In genomic region chr14:93333631-93334095, GRCh38 we compare ENCODE assay signal across 8 cellular contexts. TPM values are rescaled to one million over a fixed set of nuclear protein-coding genes. Genes with fewer than 3 reads are reported as not detected.
A peak's percentile ranks its signal among the peaks of the same experiment; 100 is the strongest.
DNase-seq lines count a peak whose midpoint lies in the region; ATAC-seq, FAIRE-seq and TF ChIP-seq lines count a peak whose summit lies in the region.

No MANE protein-coding gene starts in this region.

- DNase-seq in activated T-cell treated with anti-CD3 and anti-CD28 coated beads, Interleukin-2, amount 50 U/mL, for 72 hours, result no peak
- DNase-seq in activated T-cell treated with anti-CD3 and anti-CD28 coated beads, Interleukin-2, amount 50 U/mL, for 1 hour, result no peak
- DNase-seq in adrenal gland, result no peak
- no peak for DNase-seq in HepG2 (ENCODE audit: low spot score)
- DNase-seq in tibial artery, result no peak
- DNase-seq in activated CD8-positive, alpha-beta memory T cell treated with anti-CD3 and anti-CD28 coated beads, Interleukin-2, amount 50 U/mL, for 4 hours, result no peak

- POLR2A ChIA-PET in HepG2 (lab: Yijun Ruan, JAX), result no interaction called here

- ATAC-seq in activated T-cell treated with anti-CD3 and anti-CD28 coated beads, Interleukin-2, amount 50 U/mL, for 72 hours (replicated peaks in 1 of 2), result no peak
- no peak for ATAC-seq in HepG2
- no peak for ATAC-seq in GM21515 (IDR thresholded peaks at IDR 0.05; ENCODE audit: unreplicated experiment)
- no peak for ATAC-seq in HG02642 (IDR thresholded peaks at IDR 0.05; ENCODE audit: poor library complexity, unreplicated experiment)

- peaks cover 34% of the 10 kb centered on the region for H3K4me1 Mint-ChIP-seq in activated T-cell treated with anti-CD3 and anti-CD28 coated beads, Interleukin-2, amount 50 U/mL, for 72 hours (ENCODE audit: low read depth)

- H3K4me1 ChIP-seq in adrenal gland (replicated peaks in 1 of 2) (peaks cover 9 to 28% of the 10 kb centered on the region in 2 donors), HepG2 (ENCODE audit: insufficient read depth, low read length) (peaks cover 42% of the 10 kb centered on the region), tibial artery (peaks cover 0 to 24% (median 14%) of the 10 kb centered on the region in 4 donors)

- H2AFZ ChIP-seq in HepG2 (ENCODE audit: low read length), result peak overlapping the region; percentile 96

- H3K4me3 Mint-ChIP-seq in activated T-cell treated with anti-CD3 and anti-CD28 coated beads, Interleukin-2, amount 50 U/mL, for 72 hours, result peak overlapping the region; percentile 90 to 91

- H3K27me3 Mint-ChIP-seq in activated T-cell treated with anti-CD3 and anti-CD28 coated beads, Interleukin-2, amount 50 U/mL, for 72 hours (ENCODE audit: low read depth), result no peaks in the 10 kb centered on the region

- H3K27ac ChIP-seq in adrenal gland (peak overlapping the region; percentile 59 to 99 (median 96)), HepG2 (ENCODE audit: extremely low read length, insufficient read depth, low read length) (peak overlapping the region; percentile 72), tibial artery (peak overlapping the region; percentile 97)

- TF ChIP-seq POLR2A in adrenal gland (IDR thresholded peaks at IDR 0.05), result no peak
- no peak for TF ChIP-seq POLR2A in HepG2 (IDR thresholded peaks at IDR 0.05; ENCODE audit: insufficient read depth in 1 of 2, low read depth in 2 of 2, low read length in 2 of 2)

- peaks cover 21% of the 10 kb centered on the region for H4K20me1 ChIP-seq in HepG2 (ENCODE audit: insufficient read depth, low read length)

- no peak for TF ChIP-seq CTCF in adrenal gland (IDR thresholded peaks at IDR 0.05)
- TF ChIP-seq CTCF in HepG2 (CRISPR knock-in tag; IDR thresholded peaks at IDR 0.05), result no peak
- TF ChIP-seq CTCF in tibial artery (IDR thresholded peaks at IDR 0.05), result no peak

- intact Hi-C loops in adrenal gland (cut with DNase I), result loop anchor here in 1 of 2 donors (10.0 kb wide), 1 partner anchor 99 kb away; no protein-coding TSS in a partner anchor
- intact Hi-C loops in HepG2 (cut with micrococcal nuclease; ENCODE audit: unreplicated experiment), result loop anchor here (5.0 to 10.0 kb wide), 2 partner anchors 49 to 126 kb away; partner anchors contain the start of genes GON7 and UBR7
- intact Hi-C loops in tibial artery (cut with DNase I; ENCODE audit: low total_unique reads), result loop anchor here (5.0 kb wide), 1 partner anchor 221 kb away; no protein-coding TSS in a partner anchor

- peaks cover 39% of the 10 kb centered on the region for H3K79me2 ChIP-seq in HepG2 (ENCODE audit: insufficient read depth, low read length)

- peak overlapping the region; percentile 92 for H3K4me2 ChIP-seq in HepG2 (ENCODE audit: low read depth, low read length)

- H3K9me3 Mint-ChIP-seq in activated T-cell treated with anti-CD3 and anti-CD28 coated beads, Interleukin-2, amount 50 U/mL, for 72 hours, result no peaks in the 10 kb centered on the region

- TF ChIP-seq EP300 in HepG2 (IDR thresholded peaks at IDR 0.05; ENCODE audit: low read depth in 2 of 2, low read length in 2 of 2), result no peak
- TF ChIP-seq EP300 in HepG2 (CRISPR knock-in tag; IDR thresholded peaks at IDR 0.05; ENCODE audit: borderline replicate concordance), result no peak

- 5 to 13% (median 6%) methylated on average over 7 of the region's 7 CpGs for WGBS in adrenal gland, 4 donors
- WGBS in HepG2 (ENCODE audit: low lambda C conversion rate), result 10% methylated on average over 7 of the region's 7 CpGs

- H3K27me3 ChIP-seq in adrenal gland, result no peaks in the 10 kb centered on the region
- H3K27me3 ChIP-seq in HepG2 (ENCODE audit: control insufficient read depth in 1 of 2, insufficient read depth in 2 of 2, low read length in 2 of 2), result no peaks in the 10 kb centered on the region; a peak in 1 of 5 replicates
- H3K27me3 ChIP-seq in tibial artery, result no peaks in the 10 kb centered on the region

- H3K9me3 ChIP-seq in adrenal gland (replicated peaks in 1 of 3), result peaks cover 0 to 3% (median 0%) of the 10 kb centered on the region in 3 donors
- H3K9me3 ChIP-seq in HepG2 (ENCODE audit: low read length), result peaks cover 8% of the 10 kb centered on the region; the same call in 1 of the 2 replicates
- H3K9me3 ChIP-seq in tibial artery, result no peaks in the 10 kb centered on the region

- no TSS peak for BruUV-seq in HepG2 (replicated peaks; lab: Mats Ljungman, UMichigan)

- H3K9ac ChIP-seq in HepG2 (ENCODE audit: insufficient read depth, low read depth, low read length), result peak overlapping the region; percentile 70

- peak overlapping the region in 3 of 4 donors; percentile 21 to 94 (median 66) for H3K4me3 ChIP-seq in adrenal gland
- peak overlapping the region; percentile 68 to 77 (median 71) for H3K4me3 ChIP-seq in HepG2 (replicated peaks in 1 of 3; ENCODE audit: insufficient read depth in 1 of 3, low read depth in 2 of 3, low read length in 3 of 3)
- H3K4me3 ChIP-seq in tibial artery, result peak overlapping the region; percentile 85 to 97

- H3K36me3 Mint-ChIP-seq in activated T-cell treated with anti-CD3 and anti-CD28 coated beads, Interleukin-2, amount 50 U/mL, for 72 hours (ENCODE audit: insufficient read depth in 2 of 2), result peaks cover 0 to 2% of the 10 kb centered on the region in 2 donors

- CTCF ChIA-PET in HepG2 (lab: Yijun Ruan, JAX; ENCODE audit: low intra/inter-chr PET ratio, low total read pairs), result no interaction called here

- FAIRE-seq in HepG2 (lab: Jason Lieb, UNC), result peak; percentile 36

- TF ChIP-seq RAD21 in HepG2 (CRISPR knock-in tag; IDR thresholded peaks at IDR 0.05), result no peak

- in situ Hi-C loops in HepG2 (cut with HindIII; ENCODE audit: extremely low pct_ligation_motif_present, low pct_unique_long_range_greater_than_20kb), result no loop called here

- H3K27ac Mint-ChIP-seq in activated T-cell treated with anti-CD3 and anti-CD28 coated beads, Interleukin-2, amount 50 U/mL, for 72 hours, result peak overlapping the region; percentile 91

- H3K36me3 ChIP-seq in adrenal gland (replicated peaks in 1 of 2) (no peaks in the 10 kb centered on the region), HepG2 (replicated peaks in 1 of 2; ENCODE audit: control insufficient read depth in 1 of 2, insufficient read depth in 2 of 2, low read length in 2 of 2) (no peaks in the 10 kb centered on the region), tibial artery (no peaks in the 10 kb centered on the region)

TF ChIP-seq in HepG2, 621 proteins besides CTCF, POLR2A, EP300 and RAD21 (continues in another document):
- no peak for TF ChIP-seq U2AF2 (IDR thresholded peaks at IDR 0.05; ENCODE audit: low read depth, low read length)

RNA-seq across cellular contexts. Expression of gene BTBD7, which starts 0.8 kb away (rescaled TPM):
- total RNA-seq in activated T-cell treated with anti-CD3 and anti-CD28 coated beads, Interleukin-2, amount 50 U/mL, for 72 hours, result 10 to 100 TPM; 11.0 to 12.5 TPM
- total RNA-seq in adrenal gland, result 10 to 100 TPM; 12.9 to 41.0 (median 22.6) TPM
- 10 to 100 TPM in 2 of 3 donors, 1 to 10 TPM in 1; 7.4 to 16.5 (median 11.4) TPM for polyA plus RNA-seq in adrenal gland
- 15.2 and 19.9 TPM in 2 replicates for total RNA-seq in HepG2 (2016; rRNA removed; fragmentation: Illumina TruSeq; extraction: Trizol)
- 25.9 and 26.4 TPM in 2 replicates for total RNA-seq in HepG2 (2016; cell fraction: cytosol; rRNA removed; fragmentation: Illumina TruSeq; extraction: Trizol; ENCODE audit: low read depth)
- 12.9 and 17.5 TPM in 2 replicates for total RNA-seq in HepG2 (2016; cell fraction: insoluble cytoplasmic fraction; rRNA removed; fragmentation: Illumina TruSeq; extraction: Trizol)
- 21.6 and 25.2 TPM in 2 replicates for total RNA-seq in HepG2 (2016; cell fraction: membrane; rRNA removed; fragmentation: Illumina TruSeq; extraction: Trizol)
- 14.3 and 17.4 TPM in 2 replicates for total RNA-seq in HepG2 (2016; cell fraction: nucleus; rRNA removed; fragmentation: Illumina TruSeq; extraction: Trizol)
- 9.7 and 11.6 TPM in 2 replicates for polyA plus RNA-seq in HepG2 (2011; rRNA removed)
- 7.2 and 8.0 TPM in 2 replicates for polyA plus RNA-seq in HepG2 (2011; cell fraction: cytosol; rRNA removed)
- 7.6 and 8.4 TPM in 2 replicates for polyA plus RNA-seq in HepG2 (2011; cell fraction: nucleus; rRNA removed)
- 8.0 and 8.5 TPM in 2 replicates for polyA plus RNA-seq in HepG2 (2012)
- polyA plus RNA-seq in HepG2 (2016; cell fraction: cytosol; fragmentation: Illumina TruSeq; extraction: Trizol; ENCODE audit: low read depth), result 2.0 and 2.3 TPM in 2 replicates
- 13.9 and 15.1 TPM in 2 replicates for polyA plus RNA-seq in HepG2 (2016; cell fraction: insoluble cytoplasmic fraction; fragmentation: Illumina TruSeq; extraction: Trizol; ENCODE audit: low read depth)
- polyA plus RNA-seq in HepG2 (2016; cell fraction: membrane; fragmentation: Illumina TruSeq; extraction: Trizol; ENCODE audit: low read depth), result 6.0 and 7.2 TPM in 2 replicates
- 19.2 and 19.5 TPM in 2 replicates for polyA plus RNA-seq in HepG2 (2016; cell fraction: nucleus; fragmentation: Illumina TruSeq; extraction: Trizol; ENCODE audit: insufficient read depth, low read depth)
- polyA minus RNA-seq in HepG2 (2011; rRNA and poly(A)+ RNA removed; ENCODE audit: low replicate concordance), result 28.3 and 39.7 TPM in 2 replicates
- 13.5 and 16.3 TPM in 2 replicates for polyA minus RNA-seq in HepG2 (2011; cell fraction: cytosol; rRNA and poly(A)+ RNA removed)
- polyA minus RNA-seq in HepG2 (2011; cell fraction: nucleus; rRNA and poly(A)+ RNA removed), result 18.5 and 23.7 TPM in 2 replicates

RNA-seq across cellular contexts. Expression of gene COX8C, which starts 13.3 kb away (rescaled TPM):
- 1 to 10 TPM in 1 of 2 donors, not detected in 1; 1.2 TPM for total RNA-seq in activated T-cell treated with anti-CD3 and anti-CD28 coated beads, Interleukin-2, amount 50 U/mL, for 72 hours
- not detected for total RNA-seq in adrenal gland
- polyA plus RNA-seq in adrenal gland, result not detected
- not detected in 2 replicates for total RNA-seq in HepG2 (2016; rRNA removed; fragmentation: Illumina TruSeq; extraction: Trizol)
- total RNA-seq in HepG2 (2016; cell fraction: cytosol; rRNA removed; fragmentation: Illumina TruSeq; extraction: Trizol; ENCODE audit: low read depth), result not detected in 2 replicates
- total RNA-seq in HepG2 (2016; cell fraction: insoluble cytoplasmic fraction; rRNA removed; fragmentation: Illumina TruSeq; extraction: Trizol), result not detected in 2 replicates
- not detected in 2 replicates for total RNA-seq in HepG2 (2016; cell fraction: membrane; rRNA removed; fragmentation: Illumina TruSeq; extraction: Trizol)
- total RNA-seq in HepG2 (2016; cell fraction: nucleus; rRNA removed; fragmentation: Illumina TruSeq; extraction: Trizol), result not detected in 2 replicates
- not detected in 2 replicates for polyA plus RNA-seq in HepG2 (2011; rRNA removed)
- not detected in 2 replicates for polyA plus RNA-seq in HepG2 (2011; cell fraction: cytosol; rRNA removed)
- not detected in 2 replicates for polyA plus RNA-seq in HepG2 (2011; cell fraction: nucleus; rRNA removed)
- polyA plus RNA-seq in HepG2 (2012), result not detected in 2 replicates
- not detected in 2 replicates for polyA plus RNA-seq in HepG2 (2016; cell fraction: cytosol; fragmentation: Illumina TruSeq; extraction: Trizol; ENCODE audit: low read depth)
- polyA plus RNA-seq in HepG2 (2016; cell fraction: insoluble cytoplasmic fraction; fragmentation: Illumina TruSeq; extraction: Trizol; ENCODE audit: low read depth), result not detected in 2 replicates
- polyA plus RNA-seq in HepG2 (2016; cell fraction: membrane; fragmentation: Illumina TruSeq; extraction: Trizol; ENCODE audit: low read depth), result not detected in 2 replicates
- polyA plus RNA-seq in HepG2 (2016; cell fraction: nucleus; fragmentation: Illumina TruSeq; extraction: Trizol; ENCODE audit: insufficient read depth, low read depth), result not detected in 2 replicates
- not detected in 2 replicates for polyA minus RNA-seq in HepG2 (2011; rRNA and poly(A)+ RNA removed; ENCODE audit: low replicate concordance)
- not detected in 2 replicates for polyA minus RNA-seq in HepG2 (2011; cell fraction: cytosol; rRNA and poly(A)+ RNA removed)
- not detected in 2 replicates for polyA minus RNA-seq in HepG2 (2011; cell fraction: nucleus; rRNA and poly(A)+ RNA removed)
